33 cellular contexts compared by ENCODE assay signal in genomic region chr11:78099671-78100070, GRCh38. TPM values are rescaled to one million over a fixed set of nuclear protein-coding genes. Genes with fewer than 3 reads are reported as not detected.
DNase-seq lines count a peak whose midpoint lies in the region; ATAC-seq and TF ChIP-seq lines count a peak whose summit lies in the region.
"Had no signal": no experiment of that assay in that cellular context is flagged by ENCODE, and none has a peak within 500 bp of the region (broad histone marks: within the 10 kb centered on the region; RNA-seq: fewer than 3 reads in every experiment).

No MANE protein-coding gene starts in this region.

- H3K4me1 Mint-ChIP-seq in neural progenitor cell = peaks cover 4% of the 10 kb centered on the region
- H3K4me1 Mint-ChIP-seq: endodermal cell, H9 had no signal

- no peaks in the 10 kb centered on the region for H3K9me3 ChIP-seq in neural progenitor cell (ENCODE audit: low read depth)
- H3K9me3 ChIP-seq: adrenal gland, breast epithelium, esophagus muscularis mucosa, heart right ventricle, right lobe of liver, SJSA1, testis, uterus had no signal

- H3K4me2 ChIP-seq in neural progenitor cell = no peak overlapping the region

- no peak overlapping the region for H3K4me3 Mint-ChIP-seq in neural progenitor cell
- H3K4me3 Mint-ChIP-seq: activated naive CD4-positive, alpha-beta T cell treated with anti-CD3 and anti-CD28 coated beads for 36 hours; CD14-positive monocyte; endodermal cell; H9 had no signal

- peak overlapping the region; percentile 7 for H3K27ac Mint-ChIP-seq in neural progenitor cell
- H3K27ac Mint-ChIP-seq: activated naive CD4-positive, alpha-beta T cell treated with anti-CD3 and anti-CD28 coated beads for 36 hours; CD14-positive monocyte; endodermal cell had no signal

- no peaks in the 10 kb centered on the region for H3K27me3 Mint-ChIP-seq in neural progenitor cell (ENCODE audit: insufficient read depth, low read depth)

- no peaks in the 10 kb centered on the region for H3K9me3 Mint-ChIP-seq in neural progenitor cell
- H3K9me3 Mint-ChIP-seq: activated naive CD4-positive, alpha-beta T cell treated with anti-CD3 and anti-CD28 coated beads for 36 hours; CD14-positive monocyte; endodermal cell; H9 had no signal

- peaks cover 16% of the 10 kb centered on the region for H3K36me3 Mint-ChIP-seq in neural progenitor cell

- no peak overlapping the region for H3K4me3 ChIP-seq in neural progenitor cell
- H3K4me3 ChIP-seq: adrenal gland, breast epithelium, esophagus muscularis mucosa, heart right ventricle, right lobe of liver, SJSA1, testis, uterus had no signal

- no peak overlapping the region for H2AFZ ChIP-seq in neural progenitor cell (replicated peaks)
- H2AFZ ChIP-seq: parathyroid adenoma had no signal

- H3K36me3 ChIP-seq in neural progenitor cell = peaks cover 14% of the 10 kb centered on the region
- H3K36me3 ChIP-seq: breast epithelium, uterus had no signal

- intact Hi-C loops in cardiac septum (cut with DNase I) = no loop called here

- no peak for TF ChIP-seq CTCF in neural progenitor cell (IDR thresholded peaks at IDR 0.05)

- H3K79me2 ChIP-seq in neural progenitor cell (ENCODE audit: low read depth) = no peaks in the 10 kb centered on the region
- H3K79me2 ChIP-seq: parathyroid adenoma had no signal

- peaks cover 4% of the 10 kb centered on the region for H3F3A ChIP-seq in neural progenitor cell (ENCODE audit: low read depth)

- no peak for ATAC-seq in HG03457 (IDR thresholded peaks at IDR 0.05; ENCODE audit: unreplicated experiment)
- ATAC-seq: foreskin keratinocyte, left cardiac atrium, right lobe of liver had no signal

- H3K27ac ChIP-seq in angular gyrus (ENCODE audit: low read depth, low read length) = peak overlapping the region; percentile 24
- no peak overlapping the region for H3K27ac ChIP-seq in neural progenitor cell
- H3K27ac ChIP-seq: breast epithelium, esophagus muscularis mucosa, foreskin keratinocyte, heart right ventricle, parathyroid adenoma, right lobe of liver, SJSA1, testis, uterus had no signal

- H3K27me3 ChIP-seq in neural progenitor cell = no peaks in the 10 kb centered on the region
- H3K27me3 ChIP-seq: adrenal gland, breast epithelium, esophagus muscularis mucosa, foreskin keratinocyte, heart right ventricle, right lobe of liver, SJSA1, testis, uterus had no signal

- no peak overlapping the region for H3K9ac ChIP-seq in neural progenitor cell
- H3K9ac ChIP-seq: parathyroid adenoma had no signal

- H3K4me1 ChIP-seq in neural progenitor cell = no peaks in the 10 kb centered on the region
- H3K4me1 ChIP-seq: breast epithelium, esophagus muscularis mucosa, foreskin keratinocyte, parathyroid adenoma, SJSA1, testis, uterus had no signal

- DNase-seq in DMS79 (lab: John Stamatoyannopoulos, UW) (peak; percentile 96), NCI-H187 (lab: John Stamatoyannopoulos, UW) (peak; percentile 52 to 80), neural progenitor cell (ENCODE audit: low spot score) (no peak), cardiac septum (ENCODE audit: low spot score) (no peak), 8988T (no peak), NCI-H146 (lab: John Stamatoyannopoulos, UW) (no peak)
- DNase-seq: activated CD4-positive, alpha-beta T cell treated with anti-CD3 and anti-CD28 coated beads, Interleukin-2, amount 50 U/mL, for 48 hours; activated CD4-positive, CD25-positive, alpha-beta regulatory T cell; activated naive CD4-positive, alpha-beta T cell treated with anti-CD3 and anti-CD28 coated beads for 36 hours; adrenal gland; Calu3; cortex of kidney; endodermal cell; foreskin keratinocyte; H9; heart right ventricle; IMR-90; left cardiac atrium; NCI-H2227 treated with DMSO at 0.1 percent for 48 hours; right lobe of liver; stimulated activated CD4-positive, alpha-beta T cell treated with anti-CD3 and anti-CD28 coated beads, Interleukin-12 subunit alpha, Interleukin-12 subunit beta, amount 100 ng/mL, for 4 hours; stimulated activated CD4-positive, alpha-beta T cell treated with anti-CD3 and anti-CD28 coated beads, Interleukin-4, amount 100 ng/mL, for 1 hour; testis; uterus had no signal

- H4K20me1 ChIP-seq in neural progenitor cell (ENCODE audit: low read depth) = no peaks in the 10 kb centered on the region

RNA-seq across cellular contexts. Expression of gene NDUFC2, which starts 20.0 kb away (rescaled TPM):
- 36.7 and 89.5 TPM in 2 replicates for total RNA-seq in neural progenitor cell (ENCODE audit: low replicate concordance)
- 225 TPM for total RNA-seq in cardiac septum

RNA-seq across cellular contexts. Expression of gene THRSP, which starts 36.0 kb away (rescaled TPM):
- not detected in 2 replicates for total RNA-seq in neural progenitor cell (ENCODE audit: low replicate concordance)
- total RNA-seq in cardiac septum = 2.0 TPM
- total RNA-seq: activated naive CD4-positive, alpha-beta T cell treated with anti-CD3 and anti-CD28 coated beads for 36 hours; Calu3; endodermal cell; esophagus muscularis mucosa; foreskin keratinocyte; H9; IMR-90; lung microvascular endothelial cell; RPMI7951; SJSA1; uterus had no signal

RNA-seq across cellular contexts. Expression of gene ALG8, which starts 39.8 kb away (rescaled TPM):
- total RNA-seq in neural progenitor cell (ENCODE audit: low replicate concordance) = 73.2 and 117 TPM in 2 replicates
- 15.4 TPM for total RNA-seq in cardiac septum

Comparison
In these comparisons a context has a peak if more than half of its experiments do, and no peak if none do; other contexts are left out.
1. DNase-seq: peak in DMS79 (single experiment) and NCI-H187 (2 of 2); none in neural progenitor cell (single experiment), cardiac septum (single experiment), 8988T (single experiment) and NCI-H146 (single experiment).